In the genomic region with DNA sequence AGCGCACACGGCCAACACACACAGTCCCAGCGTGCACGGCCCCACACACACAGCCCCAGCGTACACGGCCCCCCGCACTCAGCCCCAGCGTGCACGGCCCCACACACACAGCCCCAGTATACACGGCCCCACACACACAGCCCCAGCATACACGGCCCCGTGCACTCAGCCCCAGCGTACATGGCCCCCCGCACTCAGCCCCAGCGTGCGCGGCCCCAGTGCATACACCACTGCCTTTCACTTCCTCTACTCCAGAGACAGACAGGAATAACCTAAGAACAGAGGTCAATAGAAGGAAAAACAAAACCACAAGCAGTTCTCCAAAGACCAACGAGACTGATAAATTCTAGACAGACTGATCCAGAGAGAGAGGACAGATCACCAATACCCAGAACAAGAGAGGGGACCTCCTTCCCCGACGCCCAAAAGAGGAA, we compare ENCODE assay signal across 10 cellular contexts. TPM values are rescaled to one million over a fixed set of nuclear protein-coding genes. Genes with fewer than 3 reads are reported as not detected.
DNase-seq lines count a peak whose midpoint lies in the region; TF ChIP-seq lines count a peak whose summit lies in the region.
"Had no signal": no experiment of that assay in that cellular context is flagged by ENCODE, and none has a peak within 500 bp of the region (broad histone marks: within the 10 kb centered on the region; RNA-seq: fewer than 3 reads in every experiment).

No MANE protein-coding gene starts in this region.

- H3K36me3 Mint-ChIP-seq in chondrocyte (ENCODE audit: low read depth) (peaks cover 2% of the 10 kb centered on the region), type B pancreatic cell (peaks cover 16% of the 10 kb centered on the region)

- no peaks in the 10 kb centered on the region for H3K9me3 ChIP-seq in neuronal stem cell (replicated peaks in 1 of 2; ENCODE audit: control insufficient read depth in 2 of 2, insufficient read depth in 1 of 2, low read depth in 1 of 2, low read length in 2 of 2)
- no peaks in the 10 kb centered on the region for H3K9me3 ChIP-seq in hepatocyte (ENCODE audit: low read depth)
- H3K9me3 ChIP-seq: ascending aorta had no signal

- H3K4me2 ChIP-seq in neuronal stem cell (ENCODE audit: insufficient read depth, low read length, poor library complexity, severe bottlenecking) (no peak overlapping the region), hepatocyte (no peak overlapping the region)

- H2BK12ac ChIP-seq in neuronal stem cell (ENCODE audit: low read length): no peak overlapping the region

- H2BK120ac ChIP-seq in neuronal stem cell (ENCODE audit: low read depth, low read length): no peak overlapping the region

- H3K9me3 Mint-ChIP-seq in chondrocyte (ENCODE audit: low read depth): peaks cover 5% of the 10 kb centered on the region
- peaks cover 5% of the 10 kb centered on the region for H3K9me3 Mint-ChIP-seq in type B pancreatic cell

- H3K4me3 ChIP-seq in neuronal stem cell (ENCODE audit: low read length in 2 of 2) (no peak overlapping the region), hepatocyte (no peak overlapping the region)
- H3K4me3 ChIP-seq: ascending aorta had no signal

- peaks cover 10% of the 10 kb centered on the region for H3K4me1 Mint-ChIP-seq in chondrocyte (ENCODE audit: low read depth)
- H3K4me1 Mint-ChIP-seq in type B pancreatic cell (ENCODE audit: unreplicated experiment): peaks cover 17% of the 10 kb centered on the region

- peaks cover 61% of the 10 kb centered on the region for H3K79me2 ChIP-seq in hepatocyte

- no peaks in the 10 kb centered on the region for H3K27me3 ChIP-seq in neuronal stem cell (ENCODE audit: control insufficient read depth in 3 of 3, insufficient read depth in 3 of 3, low read depth in 1 of 3, low read length in 3 of 3)
- no peaks in the 10 kb centered on the region for H3K27me3 ChIP-seq in hepatocyte
- H3K27me3 ChIP-seq: ascending aorta had no signal

- no peak overlapping the region for H3K4ac ChIP-seq in neuronal stem cell (ENCODE audit: low read length)

- no peaks in the 10 kb centered on the region for H3K9me2 ChIP-seq in hepatocyte (replicated peaks; ENCODE audit: insufficient read depth)

- H4K8ac ChIP-seq in neuronal stem cell (ENCODE audit: low read depth, low read length): no peak overlapping the region

- H2AK5ac ChIP-seq in neuronal stem cell (ENCODE audit: low read depth, low read length): no peak overlapping the region

- H3K9ac ChIP-seq in neuronal stem cell (ENCODE audit: low read depth, low read length, poor library complexity): peak overlapping the region; percentile 44

- H3K27ac Mint-ChIP-seq in chondrocyte (ENCODE audit: unreplicated experiment): peak overlapping the region; percentile 62
- H3K27ac Mint-ChIP-seq in type B pancreatic cell: no peak overlapping the region

- H3K23ac ChIP-seq in neuronal stem cell (ENCODE audit: low read depth, low read length, poor library complexity): peak overlapping the region; percentile 89

- peaks cover 2 to 23% of the 10 kb centered on the region in 2 donors for H3K36me3 ChIP-seq in neuronal stem cell (replicated peaks in 1 of 2; ENCODE audit: control insufficient read depth in 2 of 2, insufficient read depth in 2 of 2, low read length in 2 of 2)
- no peaks in the 10 kb centered on the region for H3K36me3 ChIP-seq in hepatocyte (replicated peaks; ENCODE audit: insufficient read depth, low read depth)

- H3K27me3 Mint-ChIP-seq in chondrocyte (ENCODE audit: low read depth) (no peaks in the 10 kb centered on the region), type B pancreatic cell (no peaks in the 10 kb centered on the region)

- TF ChIP-seq CTCF in chondrocyte (IDR thresholded peaks at IDR 0.05) (no peak), GM10266 (IDR thresholded peaks at IDR 0.05; ENCODE audit: control insufficient read depth, insufficient read depth, low read depth, missing control alignments) (no peak), type B pancreatic cell (conservative IDR thresholded peaks at IDR 0.05) (no peak), hepatocyte (IDR thresholded peaks at IDR 0.05; ENCODE audit: poor library complexity) (no peak)

- H3K18ac ChIP-seq in neuronal stem cell (ENCODE audit: low read length): peak overlapping the region; percentile 28

- peak overlapping the region; percentile 56 for H3K14ac ChIP-seq in neuronal stem cell (ENCODE audit: low read length)

- H2AFZ ChIP-seq in neuronal stem cell (ENCODE audit: low read length) (no peak overlapping the region), hepatocyte (no peak overlapping the region)

- no peak overlapping the region for H2BK15ac ChIP-seq in neuronal stem cell (ENCODE audit: low read length)

- H4K91ac ChIP-seq in neuronal stem cell (ENCODE audit: low read depth, low read length, poor library complexity): no peak overlapping the region

- WGBS in neuronal stem cell (ENCODE audit: extremely low coverage in 2 of 2, insufficient read length in 2 of 2, insufficient replicate concordance in 1 of 2), 2 donors: no CpG with 5 or more reads among the region's 20 CpGs
- 82% methylated on average over 8 of the region's 20 CpGs for WGBS in hepatocyte (ENCODE audit: low lambda C conversion rate, missing lambda C conversion rate)

- no peak overlapping the region for H3K4me3 Mint-ChIP-seq in chondrocyte (ENCODE audit: unreplicated experiment)
- H3K4me3 Mint-ChIP-seq in type B pancreatic cell: no peak overlapping the region

- peaks cover 18% of the 10 kb centered on the region for H3K79me1 ChIP-seq in neuronal stem cell (ENCODE audit: low read depth, low read length)

- H3K4me1 ChIP-seq in neuronal stem cell (ENCODE audit: control insufficient read depth in 2 of 2, insufficient read depth in 1 of 2, low read depth in 1 of 2, low read length in 2 of 2): no peaks in the 10 kb centered on the region
- H3K4me1 ChIP-seq in hepatocyte (ENCODE audit: insufficient read depth): no peaks in the 10 kb centered on the region
- H3K4me1 ChIP-seq: ascending aorta had no signal

- no peak overlapping the region for H3K27ac ChIP-seq in neuronal stem cell (replicated peaks; ENCODE audit: low read length)
- H3K27ac ChIP-seq in hepatocyte: no peak overlapping the region
- H3K27ac ChIP-seq: ascending aorta had no signal

- H4K20me1 ChIP-seq in hepatocyte (ENCODE audit: insufficient read depth, poor library complexity, severe bottlenecking): peaks cover 49% of the 10 kb centered on the region

- H2BK5ac ChIP-seq in neuronal stem cell (ENCODE audit: low read length): no peak overlapping the region

- peak; percentile 18 for DNase-seq in GDM1 (lab: John Stamatoyannopoulos, UW)
- DNase-seq in NAMALWA (ENCODE audit: low spot score): peak; percentile 27
- DNase-seq in chondrocyte (ENCODE audit: low spot score): no peak
- DNase-seq in neuronal stem cell (ENCODE audit: low spot score): no peak
- no peak for DNase-seq in GM10266 (ENCODE audit: extremely low spot score)
- DNase-seq in COLO829 (ENCODE audit: low spot score): no peak
- no peak for DNase-seq in type B pancreatic cell (ENCODE audit: extremely low spot score, unreplicated experiment)
- DNase-seq in hepatocyte (ENCODE audit: low spot score): no peak
- DNase-seq: NCI-H2081 treated with DMSO at 0.1 percent for 48 hours had no signal

RNA-seq across cellular contexts. Expression of a gene that starts 17.1 kb away (rescaled TPM):
- total RNA-seq in chondrocyte (61.4 to 85.7 TPM (median 69.2 TPM) in 3 replicates), type B pancreatic cell (ENCODE audit: low replicate concordance) (97.1 and 115 TPM in 2 replicates), hepatocyte (56.3 and 87.1 TPM in 2 replicates)
- 35.3 TPM for polyA plus RNA-seq in neuronal stem cell (2013, experiment 1 of 2)
- polyA plus RNA-seq in neuronal stem cell (2013, experiment 2 of 2): 34.3 TPM
- 84.9 and 88.4 TPM in 2 replicates for polyA plus RNA-seq in hepatocyte

RNA-seq across cellular contexts. Expression of a gene that starts 17.2 kb away (rescaled TPM):
- total RNA-seq in chondrocyte (25.5 to 47.5 TPM (median 26.1 TPM) in 3 replicates), type B pancreatic cell (ENCODE audit: low replicate concordance) (21.4 and 33.6 TPM in 2 replicates), hepatocyte (14.8 and 15.5 TPM in 2 replicates)
- 8.0 TPM for polyA plus RNA-seq in neuronal stem cell (2013, experiment 1 of 2)
- 7.7 TPM for polyA plus RNA-seq in neuronal stem cell (2013, experiment 2 of 2)
- 31.4 and 49.7 TPM in 2 replicates for polyA plus RNA-seq in hepatocyte

RNA-seq across cellular contexts. Expression of a gene that starts 58.3 kb away (rescaled TPM):
- total RNA-seq in chondrocyte: 15.4 to 18.6 TPM (median 17.2 TPM) in 3 replicates
- 5.4 TPM for polyA plus RNA-seq in neuronal stem cell (2013, experiment 1 of 2)
- polyA plus RNA-seq in neuronal stem cell (2013, experiment 2 of 2): 5.2 TPM
- 17.0 and 21.2 TPM in 2 replicates for total RNA-seq in type B pancreatic cell (ENCODE audit: low replicate concordance)
- total RNA-seq in hepatocyte: 13.8 and 17.4 TPM in 2 replicates
- polyA plus RNA-seq in hepatocyte: 20.7 and 21.1 TPM in 2 replicates

Comparison
In these comparisons a context has a peak if more than half of its experiments do, and no peak if none do; other contexts are left out.
1. DNase-seq: peak in GDM1 (single experiment) and NAMALWA (single experiment); none in chondrocyte (single experiment), neuronal stem cell (single experiment), GM10266 (single experiment), COLO829 (single experiment), type B pancreatic cell (single experiment) and hepatocyte (single experiment).